ENCODE assay signal across 24 cellular contexts in the genomic region with DNA sequence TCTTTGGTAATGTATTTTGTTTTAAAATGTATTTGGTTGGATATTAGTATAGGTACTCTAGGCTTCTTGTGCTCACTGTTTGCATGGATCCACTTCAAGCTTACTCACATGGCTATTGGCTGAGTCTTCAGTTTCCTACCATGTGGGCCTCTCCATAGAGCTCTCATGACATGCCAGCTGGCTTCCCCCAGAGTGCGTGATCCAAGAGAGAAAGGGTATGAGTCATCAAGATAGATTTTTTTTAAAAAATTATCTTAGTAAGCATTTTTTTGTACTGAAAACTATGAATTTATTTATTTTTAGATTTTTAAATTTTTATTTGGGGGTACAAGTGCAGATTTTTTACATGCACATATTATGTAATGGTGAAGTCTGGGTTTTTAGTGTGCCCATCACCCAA.
A peak's percentile ranks its signal among the peaks of the same experiment; 100 is the strongest.
DNase-seq lines count a peak whose midpoint lies in the region; ATAC-seq and TF ChIP-seq lines count a peak whose summit lies in the region.
"Had no signal": no experiment of that assay in that cellular context is flagged by ENCODE, and none has a peak within 500 bp of the region (broad histone marks: within the 10 kb centered on the region; RNA-seq: fewer than 3 reads in every experiment).

No MANE protein-coding gene starts in this region.

- no peak overlapping the region for H2BK5ac ChIP-seq in mesenchymal stem cell (ENCODE audit: low read depth, low read length, poor library complexity, severe bottlenecking)

- no peaks in the 10 kb centered on the region for H3K36me3 ChIP-seq in breast epithelium
- no peaks in the 10 kb centered on the region for H3K36me3 ChIP-seq in mesenchymal stem cell (ENCODE audit: control insufficient read depth in 1 of 2, insufficient read depth in 2 of 2, low read depth in 1 of 2, low read length in 2 of 2)
- H3K36me3 ChIP-seq: BLaER1 had no signal

- BruUV-seq in MCF 10A (replicated peaks; lab: Mats Ljungman, UMichigan): no TSS peak

- no peak overlapping the region for H3K18ac ChIP-seq in mesenchymal stem cell (ENCODE audit: low read depth in 1 of 2, low read length in 2 of 2)

- TF ChIP-seq POLR2A in breast epithelium (IDR thresholded peaks at IDR 0.05): no peak

- H4K8ac ChIP-seq in mesenchymal stem cell (ENCODE audit: low read length): no peak overlapping the region

- H3K4me1 ChIP-seq in breast epithelium (no peaks in the 10 kb centered on the region), mesenchymal stem cell (ENCODE audit: control insufficient read depth, insufficient read depth, low read depth, low read length) (no peaks in the 10 kb centered on the region)
- H3K4me1 ChIP-seq: BLaER1 had no signal

- no peak overlapping the region for H2AK5ac ChIP-seq in mesenchymal stem cell (ENCODE audit: low read length, severe bottlenecking)

- POLR2A ChIA-PET in MCF 10A (lab: Yijun Ruan, JAX): no interaction called here

- no peak overlapping the region for H3K27ac Mint-ChIP-seq in MCF 10A (ENCODE audit: low read depth, unreplicated experiment)
- H3K27ac Mint-ChIP-seq: natural killer cell; T-helper 2 cell treated with Interferon-gamma antibody and Interleukin-4, amounts not matched to agents 5 μg/mL and 100 μg/mL, for 36 hours had no signal

- intact Hi-C loops in MCF 10A (cut with micrococcal nuclease) (no loop called here), breast epithelium (cut with DNase I; ENCODE audit: low total_unique reads) (no loop called here)

- no peak overlapping the region for H2BK15ac ChIP-seq in mesenchymal stem cell (ENCODE audit: low read depth, poor library complexity, severe bottlenecking)

- peaks cover 5 to 23% of the 10 kb centered on the region in 2 donors for H3K9me3 ChIP-seq in breast epithelium
- peaks cover 21% of the 10 kb centered on the region for H3K9me3 ChIP-seq in mesenchymal stem cell (ENCODE audit: control insufficient read depth, low read length)

- no peak for ATAC-seq in GM18519 (IDR thresholded peaks at IDR 0.05; ENCODE audit: low FRiP score, unreplicated experiment)
- ATAC-seq: left lobe of liver, natural killer cell had no signal

- H3K4me1 Mint-ChIP-seq in MCF 10A (ENCODE audit: insufficient read depth, unreplicated experiment): no peaks in the 10 kb centered on the region
- H3K4me1 Mint-ChIP-seq: natural killer cell had no signal

- no peak overlapping the region for H3K27ac ChIP-seq in breast epithelium
- no peak overlapping the region for H3K27ac ChIP-seq in mesenchymal stem cell (ENCODE audit: low read length, poor library complexity, severe bottlenecking)
- H3K27ac ChIP-seq: BLaER1, KMS-11 had no signal

- H2BK120ac ChIP-seq in mesenchymal stem cell (ENCODE audit: low read depth, low read length): no peak overlapping the region

- H3K23ac ChIP-seq in mesenchymal stem cell (ENCODE audit: low read length in 2 of 2): no peak overlapping the region

- H3K4me3 ChIP-seq in breast epithelium (no peak overlapping the region), mesenchymal stem cell (ENCODE audit: insufficient read depth in 1 of 2, low read depth in 1 of 2, low read length in 2 of 2) (no peak overlapping the region)
- H3K4me3 ChIP-seq: BLaER1 had no signal

- DNase-seq in MCF 10A (ENCODE audit: unreplicated experiment): peak; percentile 34
- DNase-seq in breast epithelium (ENCODE audit: low spot score in 2 of 2): no peak
- DNase-seq in LHCN-M2 (ENCODE audit: low read depth): peak; percentile 0
- DNase-seq in astrocyte of the hippocampus (ENCODE audit: low read depth, low spot score): peak; percentile 23
- peak; percentile 2 for DNase-seq in mesenchymal stem cell
- DNase-seq in activated T-cell treated with anti-CD3 and anti-CD28 coated beads, Interleukin-2, amount 50 U/mL, for 48 hours: no peak
- no peak for DNase-seq in NCI-H1417 (lab: John Stamatoyannopoulos, UW)
- DNase-seq: activated CD4-positive, alpha-beta T cell treated with anti-CD3 and anti-CD28 coated beads, Interleukin-2, amount 50 U/mL, for 4 hours; activated gamma-delta T cell; Calu3; dermis blood vessel endothelial cell; H7; midbrain; natural killer cell; NCI-H1930; NCI-H446 treated with DMSO at 0.1 percent for 48 hours; RPMI8226; stimulated activated CD4-positive, alpha-beta T cell treated with anti-CD3 and anti-CD28 coated beads, Interleukin-4, amount 100 ng/mL, for 24 hours; stimulated activated naive CD4-positive, alpha-beta T cell treated with Interleukin-2 at 50 U/mL for 16 hours had no signal

- no peak overlapping the region for H4K91ac ChIP-seq in mesenchymal stem cell (ENCODE audit: low read length)

- CTCF ChIA-PET in MCF 10A (lab: Yijun Ruan, JAX): no interaction called here

- no peak overlapping the region for H3K14ac ChIP-seq in mesenchymal stem cell (ENCODE audit: low read length in 2 of 2)

- H3K4ac ChIP-seq in mesenchymal stem cell (ENCODE audit: low read depth in 1 of 2, low read length in 2 of 2): no peak overlapping the region

- no CpG with 5 or more reads among the region's 1 CpG for WGBS in mesenchymal stem cell

- no peaks in the 10 kb centered on the region for H3K79me1 ChIP-seq in mesenchymal stem cell (replicated peaks; ENCODE audit: low read length, poor library complexity, severe bottlenecking)

- no peak overlapping the region for H3K4me2 ChIP-seq in mesenchymal stem cell (ENCODE audit: low read length, poor library complexity, severe bottlenecking)
- H3K4me2 ChIP-seq: BLaER1, KMS-11 had no signal

- H2AFZ ChIP-seq in mesenchymal stem cell (ENCODE audit: low read depth, low read length): no peak overlapping the region

- H3K27me3 Mint-ChIP-seq in MCF 10A (ENCODE audit: insufficient read depth, unreplicated experiment): peaks cover 29% of the 10 kb centered on the region

- TF ChIP-seq CTCF in MCF 10A (IDR thresholded peaks at IDR 0.05; ENCODE audit: unreplicated experiment): no peak
- TF ChIP-seq CTCF in breast epithelium (IDR thresholded peaks at IDR 0.05): no peak

- no peak overlapping the region for H3K4me3 Mint-ChIP-seq in MCF 10A (ENCODE audit: unreplicated experiment)
- H3K4me3 Mint-ChIP-seq: natural killer cell; T-helper 2 cell treated with Interferon-gamma antibody and Interleukin-4, amounts not matched to agents 5 μg/mL and 100 μg/mL, for 36 hours had no signal

- no peak overlapping the region for H3K9ac ChIP-seq in mesenchymal stem cell (ENCODE audit: low read length)
- H3K9ac ChIP-seq: BLaER1, KMS-11 had no signal

- H3K36me3 Mint-ChIP-seq in MCF 10A (ENCODE audit: insufficient read depth, unreplicated experiment): no peaks in the 10 kb centered on the region
- H3K36me3 Mint-ChIP-seq: natural killer cell had no signal

- H3K9me3 Mint-ChIP-seq in MCF 10A (ENCODE audit: unreplicated experiment): peaks cover 7% of the 10 kb centered on the region
- H3K9me3 Mint-ChIP-seq: T-helper 2 cell treated with Interferon-gamma antibody and Interleukin-4, amounts not matched to agents 5 μg/mL and 100 μg/mL, for 36 hours had no signal

- H3K27me3 ChIP-seq in breast epithelium (peaks cover 0 to 6% of the 10 kb centered on the region in 2 donors), mesenchymal stem cell (ENCODE audit: control insufficient read depth in 1 of 2, insufficient read depth in 1 of 2, low read length in 2 of 2) (no peaks in the 10 kb centered on the region)

- H2BK12ac ChIP-seq in mesenchymal stem cell (ENCODE audit: low read length in 2 of 2): no peak overlapping the region

Comparison
In these comparisons a context has a peak if more than half of its experiments do, and no peak if none do; other contexts are left out.
1. DNase-seq: peak in MCF 10A (single experiment), LHCN-M2 (single experiment), astrocyte of the hippocampus (single experiment) and mesenchymal stem cell (single experiment); none in breast epithelium (0 of 2), activated T-cell treated with anti-CD3 and anti-CD28 coated beads, Interleukin-2, amount 50 U/mL, for 48 hours (0 of 2) and NCI-H1417 (0 of 3).